30 cellular contexts compared by ENCODE assay signal in genomic region chr7:69796421-69796820, GRCh38.
"Had no signal": no experiment of that assay in that cellular context is flagged by ENCODE, and none has a peak within 500 bp of the region (broad histone marks: within the 10 kb centered on the region; RNA-seq: fewer than 3 reads in every experiment).

No MANE protein-coding gene starts in this region.

- DNase-seq: activated CD4-positive, alpha-beta memory T cell treated with anti-CD3 and anti-CD28 coated beads, Interleukin-2, amount 10 ng/mL, durations not matched to agents 7 days and 5 days; activated CD4-positive, alpha-beta T cell treated with anti-CD3 and anti-CD28 coated beads for 36 hours; activated CD4-positive, alpha-beta T cell treated with anti-CD3 and anti-CD28 coated beads, Interleukin-2, amount 10 ng/mL, durations not matched to agents 24 days and 14 days; activated CD4-positive, alpha-beta T cell treated with anti-CD3 and anti-CD28 coated beads, Interleukin-2, amount 50 U/mL, for 4 hours; activated CD4-positive, CD25-positive, alpha-beta regulatory T cell; activated CD4-positive, CD25-positive, alpha-beta regulatory T cell treated with anti-CD3 and anti-CD28 coated beads, Interleukin-2, amount 50 U/mL, for 72 hours; activated CD8-positive, alpha-beta memory T cell treated with anti-CD3 and anti-CD28 coated beads, Interleukin-2, amount 50 U/mL, for 48 hours; activated gamma-delta T cell; activated naive CD4-positive, alpha-beta T cell; activated naive CD4-positive, alpha-beta T cell treated with anti-CD3 and anti-CD28 coated beads, Interleukin-2, amount 10 ng/mL, durations not matched to agents 7 days and 5 days; activated naive CD8-positive, alpha-beta T cell treated with anti-CD3 and anti-CD28 coated beads, Interleukin-2, amount 10 ng/mL, durations not matched to agents 7 days and 5 days; activated T-cell treated with anti-CD3 and anti-CD28 coated beads for 4 hours; activated T-cell treated with anti-CD3 and anti-CD28 coated beads, Interleukin-2, amount 50 U/mL, for 24 hours; activated T-cell treated with anti-CD3 and anti-CD28 coated beads, Interleukin-2, amount 50 U/mL, for 72 hours; brain microvascular endothelial cell; cortex of kidney; dermis blood vessel endothelial cell; effector CD4-positive, alpha-beta T cell; effector memory CD8-positive, alpha-beta T cell; erythroblast; foreskin keratinocyte; gastrocnemius medialis; glutamatergic neuron; heart right ventricle; T-helper 2 cell had no signal

- H3K4me1 ChIP-seq: ascending aorta, foreskin keratinocyte had no signal

- ATAC-seq: activated CD4-positive, alpha-beta T cell treated with anti-CD3 and anti-CD28 coated beads for 36 hours; activated naive CD4-positive, alpha-beta T cell treated with anti-CD3 and anti-CD28 coated beads, Interleukin-2, amount 50 U/mL, for 72 hours; activated T-cell treated with anti-CD3 and anti-CD28 coated beads, Interleukin-2, amount 50 U/mL, for 72 hours; effector memory CD8-positive, alpha-beta T cell; foreskin keratinocyte; gastrocnemius medialis; heart right ventricle had no signal

- FAIRE-seq: bronchial epithelial cell, colon had no signal

- H3K36me3 ChIP-seq: ascending aorta, brain microvascular endothelial cell, esophagus muscularis mucosa, gastrocnemius medialis, heart right ventricle had no signal

- H3K27ac ChIP-seq: ascending aorta, brain microvascular endothelial cell, esophagus muscularis mucosa, foreskin keratinocyte, gastrocnemius medialis, heart right ventricle had no signal

- H3K9me3 ChIP-seq: ascending aorta, esophagus muscularis mucosa, gastrocnemius medialis, heart right ventricle had no signal

- H3K4me3 ChIP-seq: ascending aorta, esophagus muscularis mucosa, gastrocnemius medialis, heart right ventricle had no signal

- H3K27me3 ChIP-seq: ascending aorta, brain microvascular endothelial cell, esophagus muscularis mucosa, foreskin keratinocyte, gastrocnemius medialis, heart right ventricle had no signal
